9 cellular contexts compared by ENCODE assay signal in the genomic region with DNA sequence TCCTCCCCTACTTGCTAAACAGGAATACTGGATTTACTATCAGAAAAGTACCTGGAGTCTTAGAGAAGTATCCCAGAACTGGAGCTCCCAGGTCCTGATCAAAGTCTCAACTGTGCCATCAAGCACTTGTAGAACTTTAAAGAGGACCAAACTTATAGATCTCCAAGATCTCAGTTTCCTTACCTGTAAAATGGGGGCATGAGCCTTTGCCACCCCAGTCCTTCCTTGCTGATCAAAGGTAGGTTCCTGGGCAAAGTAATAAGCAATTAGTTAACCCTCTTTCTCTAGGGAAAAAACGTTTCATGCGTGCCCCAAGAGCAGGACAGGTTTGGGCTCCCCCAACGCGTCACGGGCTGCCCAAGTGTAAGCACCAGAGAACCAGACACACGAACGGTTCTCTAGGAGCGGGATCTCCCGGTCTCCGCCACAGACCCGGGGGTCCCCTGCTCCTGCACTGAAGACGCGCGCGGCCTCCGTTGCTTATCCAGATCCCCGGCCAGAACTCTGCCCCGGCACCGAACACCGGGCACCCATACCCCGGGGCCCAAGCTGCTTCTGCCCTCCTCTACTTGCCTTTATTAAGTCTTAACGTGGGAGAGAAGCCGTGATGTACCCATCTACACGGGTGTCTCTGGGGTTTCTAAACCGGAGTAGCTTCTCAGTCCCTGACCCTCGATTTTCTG. TPM values are rescaled to one million over a fixed set of nuclear protein-coding genes. Genes with fewer than 3 reads are reported as not detected.
DNase-seq lines count a peak whose midpoint lies in the region; ATAC-seq and TF ChIP-seq lines count a peak whose summit lies in the region.
"Had no signal": no experiment of that assay in that cellular context is flagged by ENCODE, and none has a peak within 500 bp of the region (broad histone marks: within the 10 kb centered on the region; RNA-seq: fewer than 3 reads in every experiment).

No MANE protein-coding gene starts in this region.

- no peak for TF ChIP-seq CTCF in heart left ventricle (IDR thresholded peaks at IDR 0.05)
- no peak for TF ChIP-seq CTCF in OCI-LY7 (conservative IDR thresholded peaks at IDR 0.05; ENCODE audit: low read length)

- H3K9me3 ChIP-seq in heart left ventricle, result no peaks in the 10 kb centered on the region
- H3K9me3 ChIP-seq in OCI-LY7 (ENCODE audit: low read length), result no peaks in the 10 kb centered on the region
- H3K9me3 ChIP-seq in SJCRH30 (replicated peaks), result no peaks in the 10 kb centered on the region

- WGBS in heart left ventricle, 4 donors, result 3 to 5% (median 4%) methylated on average over 16 to 26 of the region's 26 CpGs

- peaks cover 28% of the 10 kb centered on the region for H3K27me3 Mint-ChIP-seq in activated T-cell treated with anti-CD3 and anti-CD28 coated beads, Interleukin-2, amount 50 U/mL, for 72 hours (ENCODE audit: low read depth)

- H3K36me3 ChIP-seq in H7 (replicated peaks; ENCODE audit: control insufficient read depth, insufficient read depth, low read length), result no peaks in the 10 kb centered on the region
- no peaks in the 10 kb centered on the region for H3K36me3 ChIP-seq in heart left ventricle
- H3K36me3 ChIP-seq in rectal smooth muscle tissue (ENCODE audit: control insufficient read depth, insufficient read depth, low read length), result no peaks in the 10 kb centered on the region
- H3K36me3 ChIP-seq in OCI-LY7 (ENCODE audit: insufficient read depth, low read length), result no peaks in the 10 kb centered on the region
- H3K36me3 ChIP-seq in SJCRH30, result no peaks in the 10 kb centered on the region

- H3K27ac ChIP-seq in heart left ventricle (peak overlapping the region in 8 of 12 donors; percentile 30 to 84 (median 65)), rectal smooth muscle tissue (ENCODE audit: low read depth, low read length) (peak overlapping the region; percentile 46), OCI-LY7 (ENCODE audit: low read depth, low read length, poor library complexity, severe bottlenecking) (no peak overlapping the region), SJCRH30 (no peak overlapping the region)

- no TSS peak for BruUV-seq in OCI-LY7 (replicated peaks; lab: Mats Ljungman, UMichigan)

- H3K9ac ChIP-seq in rectal smooth muscle tissue (ENCODE audit: low read length), result peak overlapping the region; percentile 19

- no peaks in the 10 kb centered on the region for H3K79me2 ChIP-seq in OCI-LY7 (ENCODE audit: insufficient read depth, low read depth, low read length)

- H3K4me1 Mint-ChIP-seq in activated T-cell treated with anti-CD3 and anti-CD28 coated beads, Interleukin-2, amount 50 U/mL, for 72 hours (ENCODE audit: low read depth), result peaks cover 6% of the 10 kb centered on the region

- peak in 1 of 2 donors; percentile 7 for ATAC-seq in activated T-cell treated with anti-CD3 and anti-CD28 coated beads, Interleukin-2, amount 50 U/mL, for 72 hours (replicated peaks in 1 of 2)
- peak; percentile 21 to 55 (median 51) for ATAC-seq in heart left ventricle

- CTCF ChIA-PET in OCI-LY7 (lab: Charles Lee; ENCODE audit: unreplicated experiment), result no interaction called here

- H3K9me3 Mint-ChIP-seq in activated T-cell treated with anti-CD3 and anti-CD28 coated beads, Interleukin-2, amount 50 U/mL, for 72 hours, result no peaks in the 10 kb centered on the region
- H3K9me3 Mint-ChIP-seq: central memory CD8-positive, alpha-beta T cell had no signal

- DNase-seq in AG08396 (ENCODE audit: low spot score) (peak; percentile 20), H7 (peak; percentile 28), heart left ventricle (peak; percentile 18 to 56 (median 31)), OCI-LY7 (ENCODE audit: low spot score) (no peak), SJCRH30 (no peak)
- no peak for DNase-seq in activated T-cell treated with anti-CD3 and anti-CD28 coated beads, Interleukin-2, amount 50 U/mL, for 72 hours
- DNase-seq in activated effector memory CD4-positive, alpha-beta T cell treated with Interleukin-2 at 50 U/mL for 16 hours, result no peak

- no peak overlapping the region for H3K4me2 ChIP-seq in OCI-LY7 (ENCODE audit: low read length)

- no peak overlapping the region for H3K27ac Mint-ChIP-seq in activated T-cell treated with anti-CD3 and anti-CD28 coated beads, Interleukin-2, amount 50 U/mL, for 72 hours

- intact Hi-C loops in heart left ventricle (cut with DNase I), result no loop called here
- intact Hi-C loops in OCI-LY7 (cut with micrococcal nuclease; ENCODE audit: unreplicated experiment), result no loop called here

- H2AFZ ChIP-seq in OCI-LY7 (ENCODE audit: low read length), result no peak overlapping the region

- no peaks in the 10 kb centered on the region for H3K36me3 Mint-ChIP-seq in activated T-cell treated with anti-CD3 and anti-CD28 coated beads, Interleukin-2, amount 50 U/mL, for 72 hours (ENCODE audit: insufficient read depth in 2 of 2)

- H3K4me3 ChIP-seq in H7 (ENCODE audit: insufficient read depth, low read depth, low read length) (peak overlapping the region; percentile 78), heart left ventricle (peak overlapping the region; percentile 35 to 81 (median 64)), rectal smooth muscle tissue (ENCODE audit: low read length) (peak overlapping the region; percentile 73), OCI-LY7 (ENCODE audit: low read depth, low read length, poor library complexity, severe bottlenecking) (no peak overlapping the region), SJCRH30 (no peak overlapping the region)

- H3K4me1 ChIP-seq in heart left ventricle, result peaks cover 0 to 19% (median 8%) of the 10 kb centered on the region in 12 donors
- H3K4me1 ChIP-seq in rectal smooth muscle tissue (ENCODE audit: control insufficient read depth, insufficient read depth, low read length), result peaks cover 3% of the 10 kb centered on the region
- no peaks in the 10 kb centered on the region for H3K4me1 ChIP-seq in OCI-LY7 (ENCODE audit: insufficient read depth, low read length, poor library complexity, severe bottlenecking)
- H3K4me1 ChIP-seq in SJCRH30, result no peaks in the 10 kb centered on the region

- H3K27me3 ChIP-seq in H7 (ENCODE audit: control insufficient read depth, insufficient read depth, low read length) (peaks cover 3% of the 10 kb centered on the region; the same call in 1 of the 2 replicates), heart left ventricle (peaks cover 0 to 6% (median 0%) of the 10 kb centered on the region in 9 donors), rectal smooth muscle tissue (ENCODE audit: control insufficient read depth, insufficient read depth, low read length) (no peaks in the 10 kb centered on the region), SJCRH30 (no peaks in the 10 kb centered on the region)

- POLR2A ChIA-PET in OCI-LY7 (lab: Charles Lee), result no interaction called here

- TF ChIP-seq POLR2A in heart left ventricle (IDR thresholded peaks at IDR 0.05), result no peak

- H3K4me3 Mint-ChIP-seq in activated T-cell treated with anti-CD3 and anti-CD28 coated beads, Interleukin-2, amount 50 U/mL, for 72 hours, result peak overlapping the region; percentile 51 to 73
- H3K4me3 Mint-ChIP-seq: central memory CD8-positive, alpha-beta T cell had no signal

- no peaks in the 10 kb centered on the region for H4K20me1 ChIP-seq in OCI-LY7 (ENCODE audit: insufficient read depth, low read length)

- H3K9me2 ChIP-seq in OCI-LY7 (ENCODE audit: insufficient read depth, low read length), result 0 out of 2 replicates have a peak, but pooled peaks cover under 1% of the 10 kb centered on the region

RNA-seq across cellular contexts. Expression of gene ZNF214, which starts 0.5 kb away (rescaled TPM):
- total RNA-seq in H7 (2014; rRNA removed; shearing (Covaris generic)), result 1.1 and 1.6 TPM in 2 replicates
- total RNA-seq in activated T-cell treated with anti-CD3 and anti-CD28 coated beads, Interleukin-2, amount 50 U/mL, for 72 hours, result under 1 TPM in 1 of 2 donors, not detected in 1; 0.10 TPM
- total RNA-seq in heart left ventricle (1 to 10 TPM in 4 of 9 donors, under 1 TPM in 5; 0.69 to 2.0 (median 0.98) TPM), OCI-LY7 (2022) (not detected in 2 replicates)
- polyA plus RNA-seq in heart left ventricle, result under 1 TPM; 0.23 to 0.91 TPM
- not detected in 2 replicates for total RNA-seq in OCI-LY7 (2014; rRNA removed; shearing (Covaris generic))
- 0.20 and 0.61 TPM in 2 replicates for total RNA-seq in SJCRH30 (2014; rRNA removed; shearing (Covaris generic))

RNA-seq across cellular contexts. Expression of gene NLRP14, which starts 0.6 kb away (rescaled TPM):
- 0.07 and 0.11 TPM in 2 replicates for total RNA-seq in H7 (2014; rRNA removed; shearing (Covaris generic))
- under 1 TPM in 1 of 2 donors, not detected in 1; 0.12 TPM for total RNA-seq in activated T-cell treated with anti-CD3 and anti-CD28 coated beads, Interleukin-2, amount 50 U/mL, for 72 hours
- not detected for total RNA-seq in heart left ventricle
- not detected for polyA plus RNA-seq in heart left ventricle
- 3.8 and 6.4 TPM in 2 replicates for total RNA-seq in OCI-LY7 (2014; rRNA removed; shearing (Covaris generic))
- total RNA-seq in OCI-LY7 (2022), result 6.2 and 6.4 TPM in 2 replicates
- not detected in 2 replicates for total RNA-seq in SJCRH30 (2014; rRNA removed; shearing (Covaris generic))

Comparison
In these comparisons a context has a peak if more than half of its experiments do, and no peak if none do; other contexts are left out.
1. DNase-seq: peak in AG08396 (single experiment), H7 (single experiment) and heart left ventricle (5 of 5); none in activated T-cell treated with anti-CD3 and anti-CD28 coated beads, Interleukin-2, amount 50 U/mL, for 72 hours (0 of 2), activated effector memory CD4-positive, alpha-beta T cell treated with Interleukin-2 at 50 U/mL for 16 hours (single experiment), OCI-LY7 (single experiment) and SJCRH30 (0 of 2).
2. H3K4me3 ChIP-seq: peak in H7 (single experiment), heart left ventricle (12 of 12) and rectal smooth muscle tissue (single experiment); none in OCI-LY7 (single experiment) and SJCRH30 (single experiment).
3. H3K27ac ChIP-seq: peak in heart left ventricle (8 of 12) and rectal smooth muscle tissue (single experiment); none in OCI-LY7 (single experiment) and SJCRH30 (single experiment).